Comparison of ENCODE assay signal across 14 cellular contexts in genomic region chr6:111657146-111657545, GRCh38. TPM values are rescaled to one million over a fixed set of nuclear protein-coding genes. Genes with fewer than 3 reads are reported as not detected.
A peak's percentile ranks its signal among the peaks of the same experiment; 100 is the strongest.
DNase-seq lines count a peak whose midpoint lies in the region; ATAC-seq and TF ChIP-seq lines count a peak whose summit lies in the region.
"Had no signal": no experiment of that assay in that cellular context is flagged by ENCODE, and none has a peak within 500 bp of the region (broad histone marks: within the 10 kb centered on the region; RNA-seq: fewer than 3 reads in every experiment).

No MANE protein-coding gene starts in this region.

- 16% methylated on average over 1 of the region's 1 CpG for WGBS in hepatocyte (ENCODE audit: low lambda C conversion rate, missing lambda C conversion rate)
- 68 to 85% methylated on average over 1 of the region's 1 CpG for WGBS in tibial nerve, 2 donors

- TF ChIP-seq POLR2A in tibial nerve (IDR thresholded peaks at IDR 0.05) = no peak

- DNase-seq in activated T-cell treated with anti-CD3 and anti-CD28 coated beads, Interleukin-2, amount 50 U/mL, for 72 hours = no peak
- no peak for DNase-seq in activated T-cell treated with anti-CD3 and anti-CD28 coated beads, Interleukin-2, amount 50 U/mL, for 4 hours
- DNase-seq in astrocyte of the spinal cord (ENCODE audit: low read depth, low spot score) (peak; percentile 46), hepatocyte (ENCODE audit: low spot score) (no peak), tibial nerve (ENCODE audit: low spot score in 2 of 2) (no peak), neural progenitor cell (ENCODE audit: low spot score) (no peak), DMS153 treated with DMSO at 0.1 percent for 48 hours (lab: John Stamatoyannopoulos, UW; ENCODE audit: unreplicated experiment) (no peak)
- DNase-seq in NK-92 treated with Interleukin-12 subunit alpha and Interleukin-12 subunit beta, amount 100 ng/mL, for 24 hours (lab: John Stamatoyannopoulos, UW) = no peak
- DNase-seq: activated CD8-positive, alpha-beta memory T cell treated with anti-CD3 and anti-CD28 coated beads, Interleukin-2, amount 50 U/mL, for 48 hours; caudate nucleus; heart left ventricle; NCI-H1092; T-helper 9 cell had no signal

- no peak for ATAC-seq in activated T-cell treated with anti-CD3 and anti-CD28 coated beads, Interleukin-2, amount 50 U/mL, for 72 hours (replicated peaks in 1 of 2)
- ATAC-seq in activated T-cell treated with anti-CD3 and anti-CD28 coated beads, Interleukin-2, amount 50 U/mL, for 4 hours = no peak
- ATAC-seq: HCT116, heart left ventricle had no signal

- no peaks in the 10 kb centered on the region for H4K20me1 ChIP-seq in hepatocyte (ENCODE audit: insufficient read depth, poor library complexity, severe bottlenecking)
- peaks cover 5% of the 10 kb centered on the region for H4K20me1 ChIP-seq in neural progenitor cell (ENCODE audit: low read depth)

- H3K27me3 ChIP-seq in hepatocyte = no peaks in the 10 kb centered on the region
- no peaks in the 10 kb centered on the region for H3K27me3 ChIP-seq in tibial nerve
- H3K27me3 ChIP-seq in neural progenitor cell = no peaks in the 10 kb centered on the region
- H3K27me3 ChIP-seq: heart left ventricle had no signal

- H3K4me1 ChIP-seq in hepatocyte (ENCODE audit: insufficient read depth) (peaks cover 8% of the 10 kb centered on the region), tibial nerve (peaks cover 0 to 27% (median 5%) of the 10 kb centered on the region in 4 donors), neural progenitor cell (peaks cover 14% of the 10 kb centered on the region)

- no peak overlapping the region for H3K9ac ChIP-seq in neural progenitor cell

- no peaks in the 10 kb centered on the region for H3K9me3 Mint-ChIP-seq in activated T-cell treated with anti-CD3 and anti-CD28 coated beads, Interleukin-2, amount 50 U/mL, for 72 hours
- no peaks in the 10 kb centered on the region for H3K9me3 Mint-ChIP-seq in activated T-cell treated with anti-CD3 and anti-CD28 coated beads, Interleukin-2, amount 50 U/mL, for 4 hours
- no peaks in the 10 kb centered on the region for H3K9me3 Mint-ChIP-seq in neural progenitor cell

- no peaks in the 10 kb centered on the region for H3K4me1 Mint-ChIP-seq in activated T-cell treated with anti-CD3 and anti-CD28 coated beads, Interleukin-2, amount 50 U/mL, for 72 hours (ENCODE audit: low read depth)
- H3K4me1 Mint-ChIP-seq in activated T-cell treated with anti-CD3 and anti-CD28 coated beads, Interleukin-2, amount 50 U/mL, for 4 hours (ENCODE audit: low read depth) = no peaks in the 10 kb centered on the region
- H3K4me1 Mint-ChIP-seq in neural progenitor cell = peaks cover 21% of the 10 kb centered on the region

- H3K27ac ChIP-seq in hepatocyte = peak overlapping the region; percentile 35
- H3K27ac ChIP-seq in tibial nerve = peak overlapping the region in 2 of 4 donors; percentile 38 to 71
- no peak overlapping the region for H3K27ac ChIP-seq in neural progenitor cell
- H3K27ac ChIP-seq: heart left ventricle had no signal

- H3K9me3 ChIP-seq in hepatocyte (ENCODE audit: low read depth) = no peaks in the 10 kb centered on the region
- no peaks in the 10 kb centered on the region for H3K9me3 ChIP-seq in tibial nerve
- no peaks in the 10 kb centered on the region for H3K9me3 ChIP-seq in neural progenitor cell (ENCODE audit: low read depth)
- H3K9me3 ChIP-seq: heart left ventricle had no signal

- no peaks in the 10 kb centered on the region for H3K9me2 ChIP-seq in hepatocyte (replicated peaks; ENCODE audit: insufficient read depth)

- H2AFZ ChIP-seq in hepatocyte (no peak overlapping the region), neural progenitor cell (replicated peaks) (no peak overlapping the region)

- no peak overlapping the region for H3K4me3 Mint-ChIP-seq in activated T-cell treated with anti-CD3 and anti-CD28 coated beads, Interleukin-2, amount 50 U/mL, for 72 hours
- no peak overlapping the region for H3K4me3 Mint-ChIP-seq in activated T-cell treated with anti-CD3 and anti-CD28 coated beads, Interleukin-2, amount 50 U/mL, for 4 hours
- H3K4me3 Mint-ChIP-seq in neural progenitor cell = no peak overlapping the region

- peak; percentile 46 to 69 for TF ChIP-seq EP300 in tibial nerve (IDR thresholded peaks at IDR 0.05)

- H3K79me2 ChIP-seq in hepatocyte (no peaks in the 10 kb centered on the region), neural progenitor cell (ENCODE audit: low read depth) (no peaks in the 10 kb centered on the region)

- peaks cover 5 to 7% of the 10 kb centered on the region in 2 donors for H3K36me3 Mint-ChIP-seq in activated T-cell treated with anti-CD3 and anti-CD28 coated beads, Interleukin-2, amount 50 U/mL, for 72 hours (ENCODE audit: insufficient read depth in 2 of 2)
- H3K36me3 Mint-ChIP-seq in activated T-cell treated with anti-CD3 and anti-CD28 coated beads, Interleukin-2, amount 50 U/mL, for 4 hours (ENCODE audit: insufficient read depth) = peaks cover 36% of the 10 kb centered on the region
- H3K36me3 Mint-ChIP-seq in neural progenitor cell = peaks cover 4% of the 10 kb centered on the region

- H3K27ac Mint-ChIP-seq in activated T-cell treated with anti-CD3 and anti-CD28 coated beads, Interleukin-2, amount 50 U/mL, for 72 hours = peak overlapping the region; percentile 19
- H3K27ac Mint-ChIP-seq in neural progenitor cell = no peak overlapping the region

- TF ChIP-seq CTCF in astrocyte of the spinal cord (IDR thresholded peaks at IDR 0.05; ENCODE audit: low read depth, low read length) = no peak
- no peak for TF ChIP-seq CTCF in hepatocyte (IDR thresholded peaks at IDR 0.05; ENCODE audit: poor library complexity)
- no peak for TF ChIP-seq CTCF in tibial nerve (IDR thresholded peaks at IDR 0.05)
- TF ChIP-seq CTCF in neural progenitor cell (IDR thresholded peaks at IDR 0.05) = no peak

- H3K36me3 ChIP-seq in hepatocyte (replicated peaks; ENCODE audit: insufficient read depth, low read depth) (no peaks in the 10 kb centered on the region), tibial nerve (peaks cover 0 to 6% (median 0%) of the 10 kb centered on the region in 3 donors), neural progenitor cell (no peaks in the 10 kb centered on the region)

- H3K4me3 ChIP-seq in astrocyte of the spinal cord (ENCODE audit: low read depth, low read length) (no peak overlapping the region), hepatocyte (no peak overlapping the region), tibial nerve (no peak overlapping the region), neural progenitor cell (no peak overlapping the region)
- H3K4me3 ChIP-seq: heart left ventricle had no signal

- in situ Hi-C loops in astrocyte of the spinal cord (cut with HindIII; ENCODE audit: low sequenced_read_pairs) = no loop called here

- H3K4me2 ChIP-seq in hepatocyte = no peak overlapping the region
- H3K4me2 ChIP-seq in neural progenitor cell = no peak overlapping the region

- H3F3A ChIP-seq in neural progenitor cell (ENCODE audit: low read depth) = peaks cover 15% of the 10 kb centered on the region

- no peaks in the 10 kb centered on the region for H3K27me3 Mint-ChIP-seq in activated T-cell treated with anti-CD3 and anti-CD28 coated beads, Interleukin-2, amount 50 U/mL, for 72 hours (ENCODE audit: low read depth)
- no peaks in the 10 kb centered on the region for H3K27me3 Mint-ChIP-seq in activated T-cell treated with anti-CD3 and anti-CD28 coated beads, Interleukin-2, amount 50 U/mL, for 4 hours (ENCODE audit: low read depth)
- H3K27me3 Mint-ChIP-seq in neural progenitor cell (ENCODE audit: insufficient read depth, low read depth) = peaks cover 4% of the 10 kb centered on the region

RNA-seq across cellular contexts. Expression of gene TRAF3IP2, which starts 51.5 kb away (rescaled TPM):
- 10 to 100 TPM; 29.3 to 45.5 TPM for total RNA-seq in activated T-cell treated with anti-CD3 and anti-CD28 coated beads, Interleukin-2, amount 50 U/mL, for 72 hours
- 10 to 100 TPM; 15.3 to 20.8 (median 19.3) TPM for total RNA-seq in activated T-cell treated with anti-CD3 and anti-CD28 coated beads, Interleukin-2, amount 50 U/mL, for 4 hours
- total RNA-seq in hepatocyte (26.0 and 31.1 TPM in 2 replicates), tibial nerve (10 to 100 TPM; 17.2 to 30.6 (median 19.7) TPM), neural progenitor cell (ENCODE audit: low replicate concordance) (0.59 and 0.60 TPM in 2 replicates)
- 21.9 and 22.2 TPM in 2 replicates for polyA plus RNA-seq in hepatocyte

Comparison
In these comparisons a context has a peak if more than half of its experiments do, and no peak if none do; other contexts are left out.
1. RNA of gene TRAF3IP2, which starts 51.5 kb away (total RNA-seq): 29.3 to 45.5 TPM in activated T-cell treated with anti-CD3 and anti-CD28 coated beads, Interleukin-2, amount 50 U/mL, for 72 hours, 26.0 to 31.1 TPM in hepatocyte, 17.2 to 30.6 TPM in tibial nerve and 15.3 to 20.8 TPM in activated T-cell treated with anti-CD3 and anti-CD28 coated beads, Interleukin-2, amount 50 U/mL, for 4 hours; 0.59 to 0.60 TPM in neural progenitor cell; every median in the first group is over 10 times any median in the second.